In the genomic region with DNA sequence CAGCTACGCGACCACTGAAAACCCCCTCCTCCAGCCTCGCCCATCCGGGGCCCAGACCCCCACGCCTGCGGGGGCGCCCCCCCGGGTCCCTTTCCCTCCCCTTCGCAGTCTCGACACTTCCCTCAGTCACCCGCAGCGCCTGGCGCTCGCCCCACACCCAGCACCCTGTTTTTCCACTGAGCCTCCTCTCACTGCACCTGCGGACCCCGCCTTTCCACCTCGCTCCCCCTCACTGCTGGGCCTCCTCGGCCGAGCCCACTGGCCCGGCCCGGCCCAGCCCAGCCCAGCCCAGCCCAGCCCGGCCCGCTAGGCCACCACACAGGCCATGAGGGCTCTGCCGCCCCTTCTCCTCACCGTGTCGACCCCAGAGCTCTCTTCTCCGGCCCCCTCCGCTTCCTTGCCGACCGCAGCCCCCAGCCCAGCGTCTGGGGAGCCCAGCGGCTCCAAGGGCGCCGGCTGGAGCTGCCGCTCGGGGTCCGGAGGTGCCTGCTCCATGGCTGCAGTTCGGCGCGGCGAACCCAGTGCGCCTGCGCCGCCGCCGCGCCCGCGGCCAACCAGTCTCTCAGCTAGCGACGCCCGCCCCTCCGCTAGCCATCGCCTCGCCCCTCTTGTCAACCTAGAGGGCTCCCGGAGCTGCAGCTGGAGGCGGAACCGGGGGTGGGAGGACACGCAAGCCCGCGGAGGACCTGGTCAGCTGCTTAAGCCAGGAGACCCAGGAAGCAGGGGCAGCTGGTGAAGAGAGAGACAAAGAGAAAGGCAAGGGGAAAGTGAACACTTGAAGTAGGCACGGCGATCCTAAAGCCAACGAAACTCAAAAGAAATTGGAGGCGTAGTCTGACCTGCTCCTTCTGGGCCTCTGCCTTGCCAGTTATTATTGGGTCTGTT, we compare ENCODE assay signal across 8 cellular contexts. TPM values are rescaled to one million over a fixed set of nuclear protein-coding genes. Genes with fewer than 3 reads are reported as not detected.
DNase-seq lines count a peak whose midpoint lies in the region; ATAC-seq and TF ChIP-seq lines count a peak whose summit lies in the region.

SNX4 (minus strand) TSS at position 525 of the 885 bp plus-strand sequence; CDS start at position 495, 30 bp downstream.

- no peak for TF ChIP-seq CTCF in GM10248 (IDR thresholded peaks at IDR 0.05; ENCODE audit: control extremely low read depth, extremely low read depth, low read depth, missing control alignments)
- no peak for TF ChIP-seq CTCF in omental fat pad (IDR thresholded peaks at IDR 0.05)

- peak within 1 kb of the TSS; percentile 84 to 98 for H3K27ac Mint-ChIP-seq in activated naive CD4-positive, alpha-beta T cell treated with anti-CD3 and anti-CD28 coated beads, Interleukin-2, amount 50 U/mL, for 72 hours

- DNase-seq in GM10248 (ENCODE audit: extremely low spot score) (peak; percentile 93), NCI-H1092 treated with DMSO at 0.1 percent for 48 hours (lab: John Stamatoyannopoulos, UW) (peak; percentile 94), SKM-1 (lab: John Stamatoyannopoulos, UW; ENCODE audit: unreplicated experiment) (peak; percentile 87), glomerular visceral epithelial cell (ENCODE audit: extremely low spot score) (peak; percentile 97), omental fat pad (ENCODE audit: low spot score) (peak; percentile 75)
- peak; percentile 83 to 89 for DNase-seq in activated naive CD4-positive, alpha-beta T cell treated with anti-CD3 and anti-CD28 coated beads, Interleukin-2, amount 50 U/mL, for 72 hours (ENCODE audit: low spot score in 2 of 2)

- peaks cover 0 to 33% of the 10 kb centered on the region in 2 donors for H3K36me3 Mint-ChIP-seq in activated naive CD4-positive, alpha-beta T cell treated with anti-CD3 and anti-CD28 coated beads, Interleukin-2, amount 50 U/mL, for 72 hours

- CTCF ChIA-PET in GM10248 (lab: Yijun Ruan, JAX): interaction anchor here (0.9 to 3.0 kb wide), 5 partner anchors 13 to 74 kb away, joined by 3 to 10 read pairs (median 3); no protein-coding TSS in a partner anchor

- ATAC-seq in HG02623 (IDR thresholded peaks at IDR 0.05; ENCODE audit: unreplicated experiment) (peak; percentile 89), omental fat pad (ENCODE audit: low FRiP score) (peak; percentile 98)
- peak; percentile 98 for ATAC-seq in activated naive CD4-positive, alpha-beta T cell treated with anti-CD3 and anti-CD28 coated beads, Interleukin-2, amount 50 U/mL, for 72 hours

- H3K9me3 Mint-ChIP-seq in activated naive CD4-positive, alpha-beta T cell treated with anti-CD3 and anti-CD28 coated beads, Interleukin-2, amount 50 U/mL, for 72 hours: no peaks in the 10 kb centered on the region

- peak within 1 kb of the TSS; percentile 38 for H3K27ac ChIP-seq in temporal lobe (ENCODE audit: low read depth, low read length)

- POLR2A ChIA-PET in GM10248 (lab: Yijun Ruan, JAX): interaction anchor here (0.5 to 0.8 kb wide), 3 partner anchors 34 to 449 kb away, joined by 3 to 10 read pairs (median 8); no protein-coding TSS in a partner anchor

RNA-seq across cellular contexts. Expression of gene SNX4, which starts in this region (rescaled TPM):
- 10 to 100 TPM; 26.2 to 32.2 TPM for total RNA-seq in activated naive CD4-positive, alpha-beta T cell treated with anti-CD3 and anti-CD28 coated beads, Interleukin-2, amount 50 U/mL, for 72 hours
- 10 to 100 TPM; 35.0 to 49.0 (median 39.6) TPM for total RNA-seq in omental fat pad
- 68.6 TPM for total RNA-seq in temporal lobe

Comparison
In these comparisons a context has a peak if more than half of its experiments do, and no peak if none do; other contexts are left out.
1. Peak in every context shown above with its lines: DNase-seq, ATAC-seq and H3K27ac ChIP-seq.